In the genomic region with DNA sequence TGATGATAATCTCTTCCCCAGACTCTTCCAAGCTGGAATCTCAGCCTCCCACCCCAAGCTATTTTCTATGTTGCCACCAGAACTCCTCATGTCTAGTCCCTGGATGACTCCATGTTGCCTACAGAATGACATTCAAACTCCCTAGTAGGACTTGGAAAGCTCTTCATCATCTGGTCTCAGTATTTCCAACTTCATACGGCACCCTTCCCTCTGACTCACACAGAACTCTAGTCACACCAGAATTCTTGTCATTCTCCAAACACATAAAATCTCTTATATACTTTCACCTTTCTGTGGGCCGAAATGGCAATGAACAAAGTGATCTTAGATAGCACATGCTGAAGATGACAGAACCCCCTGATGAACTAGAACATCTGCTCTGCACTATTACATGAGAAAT, we compare ENCODE assay signal across 19 cellular contexts.
A peak's percentile ranks its signal among the peaks of the same experiment; 100 is the strongest.
DNase-seq lines count a peak whose midpoint lies in the region; ATAC-seq and TF ChIP-seq lines count a peak whose summit lies in the region.
"Had no signal": no experiment of that assay in that cellular context is flagged by ENCODE, and none has a peak within 500 bp of the region (broad histone marks: within the 10 kb centered on the region; RNA-seq: fewer than 3 reads in every experiment).

No MANE protein-coding gene starts in this region.

- intact Hi-C loops in right cardiac atrium (cut with DNase I) = no loop called here
- intact Hi-C loops in vagina (cut with DNase I) = no loop called here

- DNase-seq in right atrium auricular region (ENCODE audit: low spot score) (no peak), right cardiac atrium (no peak), choroid plexus epithelial cell (ENCODE audit: low read depth) (peak; percentile 68), vagina (ENCODE audit: extremely low spot score in 2 of 2) (no peak), HEK293T (ENCODE audit: extremely low spot score) (no peak), HT-29 (ENCODE audit: low spot score) (no peak)
- DNase-seq: 8988T; activated gamma-delta T cell; effector memory CD4-positive, alpha-beta T cell; heart left ventricle; left cardiac atrium; mucosa of descending colon; NCI-H1436 treated with DMSO at 0.1 percent for 48 hours; NCI-H446 treated with DMSO at 0.1 percent for 48 hours; stimulated activated CD4-positive, alpha-beta T cell treated with anti-CD3 and anti-CD28 coated beads, Interleukin-1b, Interleukin-23, amount 100 ng/mL, for 48 hours; stimulated activated CD8-positive, alpha-beta memory T cell treated with anti-CD3 and anti-CD28 coated beads, Interleukin-4, amount 100 ng/mL, for 48 hours; WERI-Rb-1 had no signal

- CTCF ChIA-PET in HEK293T (lab: Yijun Ruan, JAX) = no interaction called here

- TF ChIP-seq POLR2A in vagina (IDR thresholded peaks at IDR 0.05) = no peak

- POLR2A ChIA-PET in HEK293T (lab: Yijun Ruan, JAX) = no interaction called here

- peaks cover 0 to 16% of the 10 kb centered on the region in 2 donors for H3K9me3 ChIP-seq in right atrium auricular region
- H3K9me3 ChIP-seq in right cardiac atrium (ENCODE audit: control insufficient read depth, low read length) = no peaks in the 10 kb centered on the region
- no peaks in the 10 kb centered on the region for H3K9me3 ChIP-seq in muscle layer of duodenum (ENCODE audit: control insufficient read depth in 1 of 2, low read length in 2 of 2)
- no peaks in the 10 kb centered on the region for H3K9me3 ChIP-seq in vagina
- H3K9me3 ChIP-seq: mucosa of descending colon had no signal

- H3K36me3 ChIP-seq in right atrium auricular region = peaks cover 15% of the 10 kb centered on the region
- H3K36me3 ChIP-seq in muscle layer of duodenum (ENCODE audit: control insufficient read depth in 1 of 2, insufficient read depth in 2 of 2, low read length in 2 of 2) = peaks cover 0 to 6% of the 10 kb centered on the region in 2 donors
- H3K36me3 ChIP-seq in vagina = peaks cover 0 to 11% of the 10 kb centered on the region in 2 donors
- H3K36me3 ChIP-seq: WERI-Rb-1 had no signal

- ATAC-seq in right cardiac atrium (no peak), GM21619 (IDR thresholded peaks at IDR 0.05; ENCODE audit: unreplicated experiment) (no peak)
- ATAC-seq: heart left ventricle, mucosa of descending colon had no signal

- no peaks in the 10 kb centered on the region for H3K27me3 ChIP-seq in right atrium auricular region
- H3K27me3 ChIP-seq in right cardiac atrium (ENCODE audit: control insufficient read depth, insufficient read depth) = no peaks in the 10 kb centered on the region
- H3K27me3 ChIP-seq in muscle layer of duodenum (ENCODE audit: low read depth, low read length) = no peaks in the 10 kb centered on the region
- H3K27me3 ChIP-seq in vagina = no peaks in the 10 kb centered on the region
- H3K27me3 ChIP-seq: heart left ventricle had no signal

- H3K27ac ChIP-seq in right atrium auricular region = peak overlapping the region; percentile 62 to 83
- no peak overlapping the region for H3K27ac ChIP-seq in right cardiac atrium (ENCODE audit: low read length)
- peak overlapping the region; percentile 37 for H3K27ac ChIP-seq in muscle layer of duodenum (ENCODE audit: low read length)
- H3K27ac ChIP-seq in vagina = peak overlapping the region; percentile 64
- H3K27ac ChIP-seq: WERI-Rb-1 had no signal

- H3K4me1 ChIP-seq in right atrium auricular region = peaks cover 0 to 4% of the 10 kb centered on the region in 2 donors
- no peaks in the 10 kb centered on the region for H3K4me1 ChIP-seq in right cardiac atrium (ENCODE audit: control insufficient read depth, insufficient read depth, low read length)
- H3K4me1 ChIP-seq in muscle layer of duodenum (ENCODE audit: control insufficient read depth in 1 of 2, insufficient read depth in 2 of 2, low read length in 2 of 2) = peaks cover 0 to 5% of the 10 kb centered on the region in 2 donors
- peaks cover 5% of the 10 kb centered on the region for H3K4me1 ChIP-seq in vagina

- 71% methylated on average over 2 of the region's 2 CpGs for WGBS in right cardiac atrium

- TF ChIP-seq CTCF in right atrium auricular region (IDR thresholded peaks at IDR 0.05) (no peak), choroid plexus epithelial cell (conservative IDR thresholded peaks at IDR 0.05; ENCODE audit: low read depth, low read length) (no peak), vagina (IDR thresholded peaks at IDR 0.05) (no peak)

- H3K4me3 ChIP-seq in right atrium auricular region = no peak overlapping the region
- H3K4me3 ChIP-seq in right cardiac atrium (ENCODE audit: low read length) = no peak overlapping the region
- H3K4me3 ChIP-seq in choroid plexus epithelial cell (ENCODE audit: low read depth, low read length) = no peak overlapping the region
- H3K4me3 ChIP-seq in muscle layer of duodenum (ENCODE audit: low read depth in 1 of 2, low read length in 2 of 2) = no peak overlapping the region
- no peak overlapping the region for H3K4me3 ChIP-seq in vagina
- H3K4me3 ChIP-seq: heart left ventricle, mucosa of descending colon had no signal

TF ChIP-seq in HEK293T, 16 proteins besides CTCF, POLR2A, EP300 and RAD21:
- TF ChIP-seq FOXM1 (IDR thresholded peaks at IDR 0.05; ENCODE audit: borderline replicate concordance) (no peak), FOXK2 (IDR thresholded peaks at IDR 0.05) (no peak), L3MBTL2 (conservative IDR thresholded peaks at IDR 0.05) (no peak), HDGF (IDR thresholded peaks at IDR 0.05; ENCODE audit: borderline replicate concordance) (no peak), ELF4 (IDR thresholded peaks at IDR 0.05) (no peak), CTBP1 (IDR thresholded peaks at IDR 0.05; ENCODE audit: borderline replicate concordance) (no peak), FOXA1 (IDR thresholded peaks at IDR 0.05) (no peak), LEF1 (IDR thresholded peaks at IDR 0.05; ENCODE audit: borderline replicate concordance) (no peak), ZNF384 (IDR thresholded peaks at IDR 0.05) (no peak), ARNT (IDR thresholded peaks at IDR 0.05) (no peak), SUZ12 (IDR thresholded peaks at IDR 0.05) (no peak), SP1 (IDR thresholded peaks at IDR 0.05) (no peak), NFRKB (IDR thresholded peaks at IDR 0.05) (no peak), BHLHE40 (IDR thresholded peaks at IDR 0.05; ENCODE audit: borderline replicate concordance) (no peak), TARDBP (IDR thresholded peaks at IDR 0.05) (no peak)
- TF ChIP-seq, protein P1, sequence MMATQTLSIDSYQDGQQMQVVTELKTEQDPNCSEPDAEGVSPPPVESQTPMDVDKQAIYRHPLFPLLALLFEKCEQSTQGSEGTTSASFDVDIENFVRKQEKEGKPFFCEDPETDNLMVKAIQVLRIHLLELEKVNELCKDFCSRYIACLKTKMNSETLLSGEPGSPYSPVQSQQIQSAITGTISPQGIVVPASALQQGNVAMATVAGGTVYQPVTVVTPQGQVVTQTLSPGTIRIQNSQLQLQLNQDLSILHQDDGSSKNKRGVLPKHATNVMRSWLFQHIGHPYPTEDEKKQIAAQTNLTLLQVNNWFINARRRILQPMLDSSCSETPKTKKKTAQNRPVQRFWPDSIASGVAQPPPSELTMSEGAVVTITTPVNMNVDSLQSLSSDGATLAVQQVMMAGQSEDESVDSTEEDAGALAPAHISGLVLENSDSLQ (IDR thresholded peaks at IDR 0.05) = no peak
